ENCODE assay signal across 8 cellular contexts in genomic region chr4:3074846-3075651, GRCh38. TPM values are rescaled to one million over a fixed set of nuclear protein-coding genes. Genes with fewer than 3 reads are reported as not detected.
DNase-seq lines count a peak whose midpoint lies in the region; ATAC-seq and TF ChIP-seq lines count a peak whose summit lies in the region.

No MANE protein-coding gene starts in this region.

- H3K27me3 ChIP-seq in gastroesophageal sphincter (no peaks in the 10 kb centered on the region), osteoblast (ENCODE audit: insufficient read depth, low read length) (no peaks in the 10 kb centered on the region)

- no peaks in the 10 kb centered on the region for H3K36me3 ChIP-seq in gastroesophageal sphincter
- H3K36me3 ChIP-seq in osteoblast (ENCODE audit: insufficient read depth, low read length) = no peaks in the 10 kb centered on the region
- H3K36me3 ChIP-seq in urinary bladder (ENCODE audit: insufficient read depth) = no peaks in the 10 kb centered on the region

- CTCF ChIA-PET in activated CD4-positive, alpha-beta T cell treated with anti-CD3 and anti-CD28 coated beads for 36 hours (lab: Charles Lee) = interaction anchor here (0.5 to 1.1 kb wide), 3 partner anchors 12 to 1032 kb away, joined by 3 to 4 read pairs (median 3); no protein-coding TSS in a partner anchor
- CTCF ChIA-PET in RWPE1 (lab: Yijun Ruan, JAX) = no interaction called here

- peak; percentile 77 for DNase-seq in activated CD4-positive, alpha-beta T cell treated with anti-CD3 and anti-CD28 coated beads for 36 hours
- no peak for DNase-seq in activated CD4-positive, alpha-beta T cell treated with anti-CD3 and anti-CD28 coated beads for 1 hour
- DNase-seq in RWPE1 (ENCODE audit: low spot score) (peak; percentile 54), osteoblast (ENCODE audit: insufficient read length, low spot score, missing footprints) (peak; percentile 94)
- peak; percentile 51 for DNase-seq in activated naive CD4-positive, alpha-beta T cell treated with Interleukin-2 at 50 U/mL for 16 hours

- H2AFZ ChIP-seq in osteoblast (ENCODE audit: low read length) = peak overlapping the region; percentile 88

- no peak for ATAC-seq in activated CD4-positive, alpha-beta T cell treated with anti-CD3 and anti-CD28 coated beads for 36 hours
- peak; percentile 2 for ATAC-seq in gastroesophageal sphincter

- H3K9me3 Mint-ChIP-seq in activated CD4-positive, alpha-beta T cell treated with anti-CD3 and anti-CD28 coated beads for 36 hours (ENCODE audit: low read depth) = no peaks in the 10 kb centered on the region
- no peaks in the 10 kb centered on the region for H3K9me3 Mint-ChIP-seq in IgD-negative memory B cell

- H4K20me1 ChIP-seq in osteoblast (ENCODE audit: insufficient read depth, low read length) = peaks cover 36% of the 10 kb centered on the region

- intact Hi-C loops in activated CD4-positive, alpha-beta T cell treated with anti-CD3 and anti-CD28 coated beads for 36 hours (cut with DNase I, micrococcal nuclease) = loop anchor here (1.0 to 10.0 kb wide), 19 partner anchors 10 to 1496 kb away; partner anchors contain the start of genes ADD1 (in 1 of the 2), CFAP99 (in 1 of the 2), FAM193A (in 1 of the 2) and GRK4 (in 1 of the 2)

- H3K79me2 ChIP-seq in osteoblast (ENCODE audit: insufficient read depth, low read length) = peaks cover 48% of the 10 kb centered on the region

- H3K4me2 ChIP-seq in osteoblast (ENCODE audit: insufficient read depth, low read length) = peak overlapping the region; percentile 94

- H3K36me3 Mint-ChIP-seq in activated CD4-positive, alpha-beta T cell treated with anti-CD3 and anti-CD28 coated beads for 36 hours (ENCODE audit: low read depth) = peaks cover 11% of the 10 kb centered on the region
- H3K36me3 Mint-ChIP-seq in IgD-negative memory B cell = no peaks in the 10 kb centered on the region

- H3K27ac Mint-ChIP-seq in activated CD4-positive, alpha-beta T cell treated with anti-CD3 and anti-CD28 coated beads for 36 hours = peak overlapping the region; percentile 90
- peak overlapping the region in 2 of 3 donors; percentile 67 to 72 for H3K27ac Mint-ChIP-seq in IgD-negative memory B cell

- peaks cover 32% of the 10 kb centered on the region for H3K4me1 Mint-ChIP-seq in activated CD4-positive, alpha-beta T cell treated with anti-CD3 and anti-CD28 coated beads for 36 hours
- H3K4me1 Mint-ChIP-seq in IgD-negative memory B cell = peaks cover 24 to 29% (median 29%) of the 10 kb centered on the region in 3 donors

- no peak for TF ChIP-seq EP300 in gastroesophageal sphincter (IDR thresholded peaks at IDR 0.05)

- POLR2A ChIA-PET in activated CD4-positive, alpha-beta T cell treated with anti-CD3 and anti-CD28 coated beads for 36 hours (lab: Charles Lee) = interaction anchor here (0.6 kb wide), 2 partner anchors 24 to 61 kb away, joined by 3 to 4 read pairs; no protein-coding TSS in a partner anchor
- POLR2A ChIA-PET in RWPE1 (lab: Yijun Ruan, JAX; ENCODE audit: low non-redundant PET) = interaction anchor here (0.6 kb wide), 1 partner anchor 28 kb away, joined by 8 read pairs; no protein-coding TSS in a partner anchor

- peak overlapping the region; percentile 57 to 68 for H3K4me3 ChIP-seq in gastroesophageal sphincter
- peak overlapping the region; percentile 99 for H3K4me3 ChIP-seq in osteoblast (ENCODE audit: insufficient read depth, low read length)
- H3K4me3 ChIP-seq in urinary bladder (ENCODE audit: low read depth, low read length) = peak overlapping the region; percentile 83

- TF ChIP-seq POLR2A in gastroesophageal sphincter (IDR thresholded peaks at IDR 0.05) = no peak

- H3K4me3 Mint-ChIP-seq in activated CD4-positive, alpha-beta T cell treated with anti-CD3 and anti-CD28 coated beads for 36 hours = peak overlapping the region; percentile 95
- H3K4me3 Mint-ChIP-seq in IgD-negative memory B cell = peak overlapping the region; percentile 87 to 97 (median 92)

- no peaks in the 10 kb centered on the region for H3K27me3 Mint-ChIP-seq in activated CD4-positive, alpha-beta T cell treated with anti-CD3 and anti-CD28 coated beads for 36 hours
- H3K27me3 Mint-ChIP-seq in IgD-negative memory B cell = no peaks in the 10 kb centered on the region

- 0% methylated on average over 2 to 4 of the region's 60 CpGs for WGBS in gastroesophageal sphincter (ENCODE audit: low coverage in 1 of 2), 2 donors
- WGBS in urinary bladder = under 1% methylated on average over 60 of the region's 60 CpGs

- H3K27ac ChIP-seq in RWPE1 (peak overlapping the region; percentile 85), gastroesophageal sphincter (peak overlapping the region; percentile 13 to 97 (median 90)), osteoblast (ENCODE audit: low read depth, low read length) (peak overlapping the region; percentile 90), urinary bladder (ENCODE audit: low read depth) (peak overlapping the region; percentile 92)

- TF ChIP-seq CTCF in RWPE1 (conservative IDR thresholded peaks at IDR 0.05; ENCODE audit: low read depth) (no peak), gastroesophageal sphincter (IDR thresholded peaks at IDR 0.05) (no peak), osteoblast (IDR thresholded peaks at IDR 0.05; ENCODE audit: extremely low read depth, low read depth, low read length) (no peak)

- H3K4me1 ChIP-seq in gastroesophageal sphincter (peaks cover 0 to 59% (median 10%) of the 10 kb centered on the region in 3 donors), osteoblast (ENCODE audit: insufficient read depth, low read length) (peaks cover 15% of the 10 kb centered on the region), urinary bladder (ENCODE audit: insufficient read depth) (no peaks in the 10 kb centered on the region)

- H3K9me3 ChIP-seq in gastroesophageal sphincter = no peaks in the 10 kb centered on the region
- no peaks in the 10 kb centered on the region for H3K9me3 ChIP-seq in osteoblast (ENCODE audit: low read depth, low read length)

RNA-seq across cellular contexts. Expression of gene HTT, which starts 0.6 kb away (rescaled TPM):
- total RNA-seq in activated CD4-positive, alpha-beta T cell treated with anti-CD3 and anti-CD28 coated beads for 36 hours = 100 to 1,000 TPM in 1 of 2 experiments, 10 to 100 TPM in 1; 80.1 to 127 TPM
- polyA plus RNA-seq in IgD-negative memory B cell (10.0 TPM), urinary bladder (14.7 TPM)
- total RNA-seq in gastroesophageal sphincter (10 to 100 TPM; 31.1 to 48.6 (median 43.0) TPM), osteoblast (44.5 and 65.1 TPM in 2 replicates), urinary bladder (80.4 TPM)

RNA-seq across cellular contexts. Expression of gene HTT-AS, which starts 0.7 kb away (rescaled TPM):
- not detected for total RNA-seq in activated CD4-positive, alpha-beta T cell treated with anti-CD3 and anti-CD28 coated beads for 36 hours
- not detected for polyA plus RNA-seq in IgD-negative memory B cell
- not detected for total RNA-seq in gastroesophageal sphincter
- not detected in 2 replicates for total RNA-seq in osteoblast
- total RNA-seq in urinary bladder = not detected
- polyA plus RNA-seq in urinary bladder = not detected
